Comparison of ENCODE assay signal across 8 cellular contexts in the genomic region with DNA sequence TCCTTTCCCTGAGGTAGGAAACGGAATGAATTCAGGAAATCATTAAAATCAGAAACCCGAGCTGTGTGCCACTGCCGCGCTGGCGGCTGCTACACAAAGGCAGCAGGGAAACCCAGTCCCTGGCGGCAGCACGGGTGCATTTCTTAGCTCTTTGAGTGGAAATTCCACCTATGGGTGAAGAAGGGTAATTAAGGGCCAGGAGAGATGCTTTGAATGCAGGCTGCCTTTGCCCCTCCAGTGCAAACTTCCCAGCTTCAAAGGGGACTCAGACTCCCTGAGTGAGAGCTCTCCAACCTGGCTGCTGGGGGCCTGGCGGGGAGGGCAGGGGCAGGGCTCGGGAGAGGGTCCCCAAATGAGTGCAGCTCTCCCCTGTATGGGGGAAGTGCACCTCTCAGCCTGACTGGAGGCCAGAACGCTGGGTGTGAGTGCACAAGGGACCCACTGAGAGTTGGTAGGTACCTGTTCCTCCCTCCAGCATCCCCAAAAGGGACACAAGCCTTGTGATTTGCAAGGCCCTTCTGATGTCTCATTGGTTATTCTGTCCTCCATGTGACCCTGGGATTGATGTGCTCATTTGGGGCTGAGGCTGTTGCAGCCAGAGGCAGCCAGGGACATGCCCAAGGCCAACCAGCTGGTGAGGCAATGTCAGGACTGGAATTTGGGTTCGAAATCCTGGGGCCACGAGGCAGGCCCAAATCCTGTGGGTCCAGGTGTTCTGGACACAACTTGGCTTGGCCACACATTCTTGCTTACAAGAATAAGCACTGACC. TPM values are rescaled to one million over a fixed set of nuclear protein-coding genes. Genes with fewer than 3 reads are reported as not detected.
DNase-seq lines count a peak whose midpoint lies in the region; ATAC-seq and TF ChIP-seq lines count a peak whose summit lies in the region.
"Had no signal": no experiment of that assay in that cellular context is flagged by ENCODE, and none has a peak within 500 bp of the region (broad histone marks: within the 10 kb centered on the region; RNA-seq: fewer than 3 reads in every experiment).

No MANE protein-coding gene starts in this region.

- DNase-seq in ELR (ENCODE audit: low read depth): peak; percentile 30
- DNase-seq in HFFc6: no peak
- DNase-seq in activated naive CD4-positive, alpha-beta T cell treated with anti-CD3 and anti-CD28 coated beads, Interleukin-2, amount 10 ng/mL, durations not matched to agents 7 days and 5 days: peak; percentile 59
- peak; percentile 85 for DNase-seq in mesenteric fat pad (ENCODE audit: low spot score)
- DNase-seq in OCI-M2 (lab: John Stamatoyannopoulos, UW; ENCODE audit: unreplicated experiment): no peak
- DNase-seq in substantia nigra (lab: John Stamatoyannopoulos, UW): no peak

- no peaks in the 10 kb centered on the region for H3K9me3 Mint-ChIP-seq in HFFc6
- H3K9me3 Mint-ChIP-seq in activated naive CD4-positive, alpha-beta T cell treated with anti-CD3 and anti-CD28 coated beads, Interleukin-2, amount 10 ng/mL, durations not matched to agents 7 days and 5 days: no peaks in the 10 kb centered on the region

- H3K4me1 Mint-ChIP-seq in HFFc6 (ENCODE audit: low read depth): peaks cover 14% of the 10 kb centered on the region; the same call in 1 of the 2 replicates
- peaks cover 47% of the 10 kb centered on the region for H3K4me1 Mint-ChIP-seq in activated naive CD4-positive, alpha-beta T cell treated with anti-CD3 and anti-CD28 coated beads, Interleukin-2, amount 10 ng/mL, durations not matched to agents 7 days and 5 days

- H3K4me3 Mint-ChIP-seq in HFFc6: no peak overlapping the region
- no peak overlapping the region for H3K4me3 Mint-ChIP-seq in activated naive CD4-positive, alpha-beta T cell treated with anti-CD3 and anti-CD28 coated beads, Interleukin-2, amount 10 ng/mL, durations not matched to agents 7 days and 5 days

- H3K27ac Mint-ChIP-seq in HFFc6: no peak overlapping the region
- no peak overlapping the region for H3K27ac Mint-ChIP-seq in activated naive CD4-positive, alpha-beta T cell treated with anti-CD3 and anti-CD28 coated beads, Interleukin-2, amount 10 ng/mL, durations not matched to agents 7 days and 5 days

- TF ChIP-seq CTCF in HFFc6 (IDR thresholded peaks at IDR 0.05): peak; percentile 61

- no peaks in the 10 kb centered on the region for H3K36me3 Mint-ChIP-seq in HFFc6 (ENCODE audit: low read depth)
- peaks cover 2% of the 10 kb centered on the region for H3K36me3 Mint-ChIP-seq in activated naive CD4-positive, alpha-beta T cell treated with anti-CD3 and anti-CD28 coated beads, Interleukin-2, amount 10 ng/mL, durations not matched to agents 7 days and 5 days

- no peak overlapping the region for H3K27ac ChIP-seq in substantia nigra (ENCODE audit: low read depth, low read length, poor library complexity, severe bottlenecking)
- H3K27ac ChIP-seq: dorsolateral prefrontal cortex had no signal

- ATAC-seq in GM18907 (IDR thresholded peaks at IDR 0.05; ENCODE audit: unreplicated experiment): no peak

- CTCF ChIA-PET in activated naive CD4-positive, alpha-beta T cell treated with anti-CD3 and anti-CD28 coated beads, Interleukin-2, amount 10 ng/mL, durations not matched to agents 7 days and 5 days (lab: Charles Lee): interaction anchor here (1.0 to 2.6 kb wide), 2 partner anchors 11 to 77 kb away, joined by 3 to 12 read pairs; no protein-coding TSS in a partner anchor

- peaks cover 12% of the 10 kb centered on the region for H3K27me3 Mint-ChIP-seq in HFFc6 (ENCODE audit: insufficient read depth)
- H3K27me3 Mint-ChIP-seq in activated naive CD4-positive, alpha-beta T cell treated with anti-CD3 and anti-CD28 coated beads, Interleukin-2, amount 10 ng/mL, durations not matched to agents 7 days and 5 days: peaks cover 27% of the 10 kb centered on the region

RNA-seq across cellular contexts. Expression of a gene that starts 16.3 kb away (rescaled TPM):
- 10 to 100 TPM; 38.6 to 60.3 (median 51.2) TPM for total RNA-seq in HFFc6 (2021; fragmentation: NEBNext Ultra II Directional; extraction: Animal tissue kit (Norgen Biotek cat#: 25700))
- 81.1 TPM for total RNA-seq in mesenteric fat pad

Comparison
In these comparisons a context has a peak if more than half of its experiments do, and no peak if none do; other contexts are left out.
1. DNase-seq: peak in ELR (single experiment), activated naive CD4-positive, alpha-beta T cell treated with anti-CD3 and anti-CD28 coated beads, Interleukin-2, amount 10 ng/mL, durations not matched to agents 7 days and 5 days (single experiment) and mesenteric fat pad (single experiment); none in HFFc6 (single experiment), OCI-M2 (single experiment) and substantia nigra (0 of 49).